Comparison of ENCODE assay signal across 27 cellular contexts in the genomic region with DNA sequence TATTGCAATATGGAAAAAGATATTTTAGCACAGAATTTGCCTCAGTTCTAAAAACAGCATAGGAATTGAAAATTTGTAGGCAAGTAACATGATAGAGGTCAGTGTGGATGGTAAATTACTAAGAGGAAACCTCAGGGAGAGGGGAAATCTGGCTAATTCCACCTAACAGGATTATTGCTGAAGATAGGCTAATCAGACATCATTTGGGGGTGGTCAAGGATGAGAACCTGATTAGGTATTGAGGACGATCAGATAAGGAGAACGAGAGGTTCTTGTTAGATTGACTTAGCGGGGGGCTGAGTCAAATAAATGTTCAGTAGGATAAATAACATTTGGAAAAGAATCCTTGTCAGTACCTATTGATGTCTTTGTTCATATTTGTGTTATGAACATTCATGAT.
"Had no signal": no experiment of that assay in that cellular context is flagged by ENCODE, and none has a peak within 500 bp of the region (broad histone marks: within the 10 kb centered on the region; RNA-seq: fewer than 3 reads in every experiment).

No MANE protein-coding gene starts in this region.

- H3K27me3 ChIP-seq: left lung, neural progenitor cell, ovary, right atrium auricular region, right lobe of liver, testis, thyroid gland, transverse colon, upper lobe of left lung, vagina had no signal

- H3K9me3 ChIP-seq: left lung, lower lobe of right lung, ovary, right atrium auricular region, right lobe of liver, testis, thyroid gland, transverse colon, upper lobe of left lung, vagina had no signal

- DNase-seq: hippocampal formation; kidney glomerular epithelial cell; left cardiac atrium; left lung; lower lobe of right lung; mammary epithelial cell; mesenchymal stem cell; naive B cell; natural killer cell; nephron progenitor cell; ovary; right lobe of liver; stimulated activated CD4-positive, alpha-beta T cell treated with anti-CD3 and anti-CD28 coated beads, Interleukin-1b, Interleukin-23, amount 100 ng/mL, for 48 hours; stimulated activated CD4-positive, alpha-beta T cell treated with anti-CD3 and anti-CD28 coated beads, Interleukin-2, amount 100 ng/mL, for 48 hours; stimulated activated CD4-positive, alpha-beta T cell treated with anti-CD3 and anti-CD28 coated beads, Interleukin-4, amount 100 ng/mL, for 4 hours; stimulated activated CD8-positive, alpha-beta memory T cell treated with anti-CD3 and anti-CD28 coated beads, Interleukin-4, amount 100 ng/mL, for 48 hours; stimulated activated naive CD4-positive, alpha-beta T cell treated with Interleukin-2 at 50 U/mL for 16 hours; stimulated activated naive CD8-positive, alpha-beta T cell treated with anti-CD3 and anti-CD28 coated beads, Interleukin-15, amount 100 ng/mL, for 72 hours; testis; thyroid gland; transverse colon; upper lobe of left lung had no signal

- H2AFZ ChIP-seq: neural progenitor cell had no signal

- H3K36me3 ChIP-seq: left lung, lower lobe of right lung, neural progenitor cell, ovary, right atrium auricular region, right lobe of liver, thyroid gland, transverse colon, upper lobe of left lung, vagina had no signal

- H3K9ac ChIP-seq: neural progenitor cell had no signal

- H3K4me1 ChIP-seq: left lung, lower lobe of right lung, neural progenitor cell, right atrium auricular region, right lobe of liver, testis, thyroid gland, transverse colon, upper lobe of left lung, vagina had no signal

- H3K4me2 ChIP-seq: neural progenitor cell, smooth muscle cell had no signal

- ATAC-seq: left cardiac atrium; left lung; lower lobe of right lung; natural killer cell; right lobe of liver; stimulated activated memory B cell treated with anti-CD40 and anti-IgM and Interleukin-4, amounts not matched to agents 10 μg/mL and 1 μg/mL and 100 μg/mL, for 72 hours; stimulated activated naive CD8-positive, alpha-beta T cell treated with anti-CD3 and anti-CD28 coated beads, Interleukin-15, amount 100 ng/mL, for 72 hours had no signal

- H3K27ac ChIP-seq: left lung, lower lobe of right lung, neural progenitor cell, ovary, right atrium auricular region, right lobe of liver, testis, thyroid gland, transverse colon, upper lobe of left lung, vagina had no signal

- H3K4me3 ChIP-seq: left lung, lower lobe of right lung, neural progenitor cell, ovary, right atrium auricular region, right lobe of liver, smooth muscle cell, testis, thyroid gland, transverse colon, upper lobe of left lung, vagina had no signal
